8 cellular contexts compared by ENCODE assay signal in genomic region chr2:156399950-156400703, GRCh38. TPM values are rescaled to one million over a fixed set of nuclear protein-coding genes. Genes with fewer than 3 reads are reported as not detected.
DNase-seq lines count a peak whose midpoint lies in the region; ATAC-seq, FAIRE-seq and TF ChIP-seq lines count a peak whose summit lies in the region.

No MANE protein-coding gene starts in this region.

- ATAC-seq in GM21526 (IDR thresholded peaks at IDR 0.05; ENCODE audit: low FRiP score, unreplicated experiment) = peak; percentile 39

- no peak for FAIRE-seq in RCC 7860 (lab: Jason Lieb, UNC)

- H3K36me3 ChIP-seq in brain microvascular endothelial cell (replicated peaks) = no peaks in the 10 kb centered on the region

- H3K27me3 ChIP-seq in brain microvascular endothelial cell (replicated peaks) = no peaks in the 10 kb centered on the region

- no peak for TF ChIP-seq CTCF in brain microvascular endothelial cell (IDR thresholded peaks at IDR 0.05; ENCODE audit: low read depth, low read length, missing control alignments)

- peak overlapping the region; percentile 88 for H3K4me3 ChIP-seq in brain microvascular endothelial cell (ENCODE audit: low read depth, low read length)

- in situ Hi-C loops in brain microvascular endothelial cell (cut with HindIII; ENCODE audit: low pct_ligation_motif_present, low sequenced_read_pairs) = no loop called here

- DNase-seq in NCI-H524 (lab: John Stamatoyannopoulos, UW) (peak; percentile 49 to 74), NCI-H524 treated with DMSO at 0.1 percent for 48 hours (lab: John Stamatoyannopoulos, UW) (no peak), HT1080 (ENCODE audit: low read depth) (peak; percentile 81), RCC 7860 (ENCODE audit: low spot score) (peak; percentile 79), brain microvascular endothelial cell (peak; percentile 44), iPS DF 4.7 (ENCODE audit: extremely low read depth, low spot score) (peak; percentile 22), renal cortical epithelial cell (ENCODE audit: low read depth) (peak; percentile 64)

- H3K27ac ChIP-seq in brain microvascular endothelial cell = peak overlapping the region; percentile 52

RNA-seq across cellular contexts. Expression of gene GPD2, which starts 36.1 kb away (rescaled TPM):
- 52.4 and 57.2 TPM in 2 replicates for total RNA-seq in HT1080 (2014; rRNA removed; shearing (Covaris generic))
- polyA plus RNA-seq in HT1080 (2015; cell fraction: cytosol; rRNA removed) = 18.5 and 28.6 TPM in 2 replicates
- polyA plus RNA-seq in HT1080 (2015; cell fraction: nucleus; rRNA removed) = 44.3 and 48.2 TPM in 2 replicates
- 46.9 and 117 TPM in 2 replicates for total RNA-seq in renal cortical epithelial cell
